ENCODE assay signal across 11 cellular contexts in the genomic region with DNA sequence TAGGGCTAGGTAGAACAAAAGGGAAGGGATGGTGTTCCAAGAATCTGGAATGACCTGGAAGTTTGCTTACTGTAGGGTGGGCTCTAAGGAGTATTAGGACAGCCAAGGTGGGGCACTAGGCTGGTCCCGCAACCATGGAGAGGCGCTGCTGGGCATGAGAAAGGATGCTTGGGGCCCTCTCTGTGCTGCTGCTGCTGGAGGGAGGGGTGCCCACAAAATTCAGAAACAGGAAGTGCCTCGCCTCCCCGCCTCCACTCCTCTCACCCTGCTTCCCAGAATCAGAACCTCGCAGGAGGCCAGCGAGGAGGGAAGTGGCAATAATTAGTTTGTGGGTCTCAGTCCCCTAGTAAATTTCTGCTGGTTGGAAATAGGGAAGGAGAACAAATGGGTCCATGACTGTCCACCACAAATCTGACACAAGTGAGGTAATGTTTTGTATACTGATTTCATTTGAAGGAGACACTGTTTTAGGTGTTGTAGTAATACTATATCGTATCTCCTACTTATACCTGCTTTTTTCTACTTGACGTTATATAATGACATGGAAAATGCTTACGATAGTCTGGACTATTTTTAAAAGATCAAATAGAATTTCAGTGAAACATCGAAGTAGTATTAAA. TPM values are rescaled to one million over a fixed set of nuclear protein-coding genes. Genes with fewer than 3 reads are reported as not detected.
DNase-seq lines count a peak whose midpoint lies in the region; ATAC-seq and TF ChIP-seq lines count a peak whose summit lies in the region.
"Had no signal": no experiment of that assay in that cellular context is flagged by ENCODE, and none has a peak within 500 bp of the region (broad histone marks: within the 10 kb centered on the region; RNA-seq: fewer than 3 reads in every experiment).

No MANE protein-coding gene starts in this region.

- H3K4me1 Mint-ChIP-seq in CD4-positive, alpha-beta T cell (ENCODE audit: low read depth): peaks cover 38% of the 10 kb centered on the region
- H3K4me1 Mint-ChIP-seq in activated T-cell treated with anti-CD3 and anti-CD28 coated beads, Interleukin-2, amount 50 U/mL, for 72 hours (ENCODE audit: low read depth): peaks cover 22% of the 10 kb centered on the region
- H3K4me1 Mint-ChIP-seq in natural killer cell: peaks cover 12 to 14% of the 10 kb centered on the region in 2 donors

- no peaks in the 10 kb centered on the region for H3K27me3 Mint-ChIP-seq in CD4-positive, alpha-beta T cell
- no peaks in the 10 kb centered on the region for H3K27me3 Mint-ChIP-seq in activated T-cell treated with anti-CD3 and anti-CD28 coated beads, Interleukin-2, amount 50 U/mL, for 72 hours (ENCODE audit: low read depth)
- no peaks in the 10 kb centered on the region for H3K27me3 Mint-ChIP-seq in natural killer cell (ENCODE audit: low read depth in 2 of 2)

- peak overlapping the region; percentile 38 for H3K4me3 Mint-ChIP-seq in CD4-positive, alpha-beta T cell
- peak overlapping the region; percentile 55 to 87 for H3K4me3 Mint-ChIP-seq in activated T-cell treated with anti-CD3 and anti-CD28 coated beads, Interleukin-2, amount 50 U/mL, for 72 hours
- peak overlapping the region; percentile 18 for H3K4me3 Mint-ChIP-seq in natural killer cell

- no peak overlapping the region for H3K27ac ChIP-seq in CD4-positive, alpha-beta T cell (ENCODE audit: low read depth, low read length)
- H3K27ac ChIP-seq: left ventricle myocardium inferior had no signal

- ATAC-seq in CD4-positive, alpha-beta T cell (ENCODE audit: poor library complexity): peak; percentile 80
- ATAC-seq in activated T-cell treated with anti-CD3 and anti-CD28 coated beads, Interleukin-2, amount 50 U/mL, for 72 hours (replicated peaks in 1 of 2): peak; percentile 64 to 87
- peak in 2 of 3 donors; percentile 43 to 59 for ATAC-seq in natural killer cell
- ATAC-seq in HG02970 (IDR thresholded peaks at IDR 0.05; ENCODE audit: low FRiP score, unreplicated experiment): no peak
- no peak for ATAC-seq in HG02870 (IDR thresholded peaks at IDR 0.05; ENCODE audit: unreplicated experiment)

- TF ChIP-seq CTCF in CD4-positive, alpha-beta T cell (IDR thresholded peaks at IDR 0.05): no peak
- no peak for TF ChIP-seq CTCF in natural killer cell (IDR thresholded peaks at IDR 0.05)

- no peaks in the 10 kb centered on the region for H3K36me3 Mint-ChIP-seq in CD4-positive, alpha-beta T cell (ENCODE audit: low read depth)
- H3K36me3 Mint-ChIP-seq in activated T-cell treated with anti-CD3 and anti-CD28 coated beads, Interleukin-2, amount 50 U/mL, for 72 hours (ENCODE audit: insufficient read depth in 2 of 2): peaks cover 0 to 2% of the 10 kb centered on the region in 2 donors
- no peaks in the 10 kb centered on the region for H3K36me3 Mint-ChIP-seq in natural killer cell

- POLR2A ChIA-PET in CD4-positive, alpha-beta T cell (lab: Charles Lee): interaction anchor here (1.3 kb wide), 1 partner anchor 8 kb away, joined by 5 read pairs; a partner anchor contains a TSS

- peak in 9 of 10 experiments; percentile 9 to 52 (median 29) for DNase-seq in CD4-positive, alpha-beta T cell
- DNase-seq in T-helper 2 cell (peak in 3 of 5 experiments; percentile 13 to 76 (median 20)), natural killer cell (no peak), NCI-H524 treated with DMSO at 0.1 percent for 48 hours (lab: John Stamatoyannopoulos, UW) (no peak), posterior cingulate gyrus (no peak)
- peak; percentile 41 to 53 for DNase-seq in activated T-cell treated with anti-CD3 and anti-CD28 coated beads, Interleukin-2, amount 50 U/mL, for 72 hours
- DNase-seq: left ventricle myocardium inferior, NCI-H2171 treated with DMSO at 0.1 percent for 48 hours had no signal

- H3K9me3 Mint-ChIP-seq in CD4-positive, alpha-beta T cell: peaks cover 2% of the 10 kb centered on the region
- H3K9me3 Mint-ChIP-seq in activated T-cell treated with anti-CD3 and anti-CD28 coated beads, Interleukin-2, amount 50 U/mL, for 72 hours: no peaks in the 10 kb centered on the region
- H3K9me3 Mint-ChIP-seq in natural killer cell: no peaks in the 10 kb centered on the region

- H3K9me3 ChIP-seq in CD4-positive, alpha-beta T cell (ENCODE audit: control insufficient read depth, low read length): no peaks in the 10 kb centered on the region
- H3K9me3 ChIP-seq: left ventricle myocardium inferior had no signal

- intact Hi-C loops in CD4-positive, alpha-beta T cell (cut with DNase I, micrococcal nuclease): loop anchor here in 1 of 2 experiments (5.0 kb wide), 1 partner anchor 128 kb away; no protein-coding TSS in a partner anchor
- intact Hi-C loops in natural killer cell (cut with micrococcal nuclease): no loop called here
- intact Hi-C loops in posterior cingulate gyrus (cut with DNase I): no loop called here

- no peaks in the 10 kb centered on the region for H3K27me3 ChIP-seq in CD4-positive, alpha-beta T cell (ENCODE audit: control insufficient read depth, insufficient read depth, low read length)

- CTCF ChIA-PET in CD4-positive, alpha-beta T cell (lab: Charles Lee): no interaction called here

- peak overlapping the region; percentile 86 for H3K27ac Mint-ChIP-seq in CD4-positive, alpha-beta T cell
- H3K27ac Mint-ChIP-seq in activated T-cell treated with anti-CD3 and anti-CD28 coated beads, Interleukin-2, amount 50 U/mL, for 72 hours: peak overlapping the region; percentile 67
- peak overlapping the region in 1 of 2 donors; percentile 59 for H3K27ac Mint-ChIP-seq in natural killer cell
- H3K27ac Mint-ChIP-seq: progenitor cell of endocrine pancreas had no signal

RNA-seq across cellular contexts. Expression of a gene that starts 7.9 kb away (rescaled TPM):
- 10 to 100 TPM; 31.7 to 34.6 TPM for total RNA-seq in CD4-positive, alpha-beta T cell
- 10 to 100 TPM; 30.8 to 36.8 TPM for total RNA-seq in activated T-cell treated with anti-CD3 and anti-CD28 coated beads, Interleukin-2, amount 50 U/mL, for 72 hours
- total RNA-seq in natural killer cell: 10 to 100 TPM; 22.3 to 27.3 (median 24.8) TPM

Comparison
In these comparisons a context has a peak if more than half of its experiments do, and no peak if none do; other contexts are left out.
1. ATAC-seq: peak in CD4-positive, alpha-beta T cell (single experiment), activated T-cell treated with anti-CD3 and anti-CD28 coated beads, Interleukin-2, amount 50 U/mL, for 72 hours (2 of 2) and natural killer cell (2 of 3); none in HG02970 (single experiment) and HG02870 (single experiment).
2. DNase-seq: peak in CD4-positive, alpha-beta T cell (9 of 10), T-helper 2 cell (3 of 5) and activated T-cell treated with anti-CD3 and anti-CD28 coated beads, Interleukin-2, amount 50 U/mL, for 72 hours (2 of 2); none in natural killer cell (single experiment), NCI-H524 treated with DMSO at 0.1 percent for 48 hours (single experiment) and posterior cingulate gyrus (0 of 10).
3. H3K4me3 Mint-ChIP-seq: peak in every context shown above with its lines; median percentile 71 in activated T-cell treated with anti-CD3 and anti-CD28 coated beads, Interleukin-2, amount 50 U/mL, for 72 hours; 38 in CD4-positive, alpha-beta T cell; 18 in natural killer cell.